Comparison of ENCODE assay signal across 8 cellular contexts in the genomic region with DNA sequence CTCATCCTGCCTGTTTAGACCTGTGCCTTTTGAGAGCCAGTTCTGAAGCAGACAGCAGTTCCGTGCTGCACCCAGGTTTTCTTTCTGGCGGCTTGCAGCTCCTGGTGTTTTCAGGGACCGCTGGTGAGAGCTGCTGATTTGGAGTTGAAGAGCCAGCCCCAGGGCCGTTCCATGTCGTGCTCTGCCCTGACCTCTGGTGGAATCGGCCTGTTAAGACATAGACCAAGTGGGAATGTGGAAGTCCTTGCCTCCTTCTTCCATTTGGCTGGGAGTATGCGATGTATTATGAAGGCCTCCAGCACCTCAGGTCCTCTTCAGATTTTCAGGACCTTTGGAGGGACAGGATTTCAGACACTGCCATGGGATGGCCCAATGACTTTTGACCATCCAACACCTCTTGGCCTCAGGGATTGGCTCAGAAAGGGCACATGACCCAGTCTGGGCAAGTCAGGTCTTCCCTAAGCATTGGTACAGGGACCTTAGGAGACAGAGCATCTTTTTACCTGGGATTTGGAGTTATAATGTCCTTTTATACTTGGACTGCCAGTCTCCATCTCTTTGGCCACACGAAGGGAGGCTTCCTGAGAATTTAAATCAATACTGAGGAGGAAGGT.
DNase-seq lines count a peak whose midpoint lies in the region; ATAC-seq, FAIRE-seq and TF ChIP-seq lines count a peak whose summit lies in the region.

No MANE protein-coding gene starts in this region.

- H3K4me1 Mint-ChIP-seq in CD4-positive, CD25-positive, alpha-beta regulatory T cell: peaks cover 11 to 22% (median 14%) of the 10 kb centered on the region in 4 donors

- peak overlapping the region; percentile 69 for H3K4me3 ChIP-seq in CD4-positive, CD25-positive, alpha-beta regulatory T cell (ENCODE audit: low read depth, low read length)

- H3K4me3 Mint-ChIP-seq in CD4-positive, CD25-positive, alpha-beta regulatory T cell: peak overlapping the region in 2 of 4 donors; percentile 64 to 70

- no peaks in the 10 kb centered on the region for H3K9me3 Mint-ChIP-seq in CD4-positive, CD25-positive, alpha-beta regulatory T cell

- peak; percentile 57 to 59 for ATAC-seq in CD4-positive, CD25-positive, alpha-beta regulatory T cell (ENCODE audit: low read depth in 2 of 2)
- peak; percentile 80 for ATAC-seq in GM19395 (IDR thresholded peaks at IDR 0.05; ENCODE audit: unreplicated experiment)
- ATAC-seq in omental fat pad (ENCODE audit: low FRiP score): peak; percentile 94

- peak; percentile 9 to 60 (median 32) for DNase-seq in CD4-positive, CD25-positive, alpha-beta regulatory T cell
- peak; percentile 82 for DNase-seq in HPDE6-E6E7 (ENCODE audit: extremely low spot score)
- DNase-seq in RKO (ENCODE audit: low spot score): peak; percentile 63
- peak; percentile 78 for DNase-seq in activated effector memory CD4-positive, alpha-beta T cell treated with anti-CD3 and anti-CD28 coated beads, Interleukin-2, amount 50 U/mL, for 16 hours
- DNase-seq in foreskin melanocyte: peak; percentile 61
- peak; percentile 43 for DNase-seq in omental fat pad (ENCODE audit: low spot score)
- peak; percentile 79 for DNase-seq in urothelium cell line (ENCODE audit: low spot score)

- H3K27me3 Mint-ChIP-seq in CD4-positive, CD25-positive, alpha-beta regulatory T cell: peaks cover 26% of the 10 kb centered on the region

- peak; percentile 63 for FAIRE-seq in urothelium cell line (lab: Jason Lieb, UNC)

- no peaks in the 10 kb centered on the region for H3K36me3 Mint-ChIP-seq in CD4-positive, CD25-positive, alpha-beta regulatory T cell

- peak in 1 of 3 donors; percentile 11 for TF ChIP-seq CTCF in omental fat pad (IDR thresholded peaks at IDR 0.05)

- H3K27ac ChIP-seq in CD4-positive, CD25-positive, alpha-beta regulatory T cell (ENCODE audit: insufficient read depth, low read length, poor library complexity, severe bottlenecking): no peak overlapping the region

- peaks cover 8% of the 10 kb centered on the region for H3K27me3 ChIP-seq in CD4-positive, CD25-positive, alpha-beta regulatory T cell (ENCODE audit: control insufficient read depth, insufficient read depth, low read length)

- H3K36me3 ChIP-seq in CD4-positive, CD25-positive, alpha-beta regulatory T cell (ENCODE audit: control insufficient read depth, insufficient read depth, low read length): no peaks in the 10 kb centered on the region

- peaks cover 16% of the 10 kb centered on the region for H3K4me1 ChIP-seq in CD4-positive, CD25-positive, alpha-beta regulatory T cell (ENCODE audit: control insufficient read depth, insufficient read depth, low read length, poor library complexity, severe bottlenecking)

- H3K9me3 ChIP-seq in CD4-positive, CD25-positive, alpha-beta regulatory T cell (ENCODE audit: control insufficient read depth in 2 of 2, low read length in 2 of 2): no peaks in the 10 kb centered on the region

- H3K27ac Mint-ChIP-seq in CD4-positive, CD25-positive, alpha-beta regulatory T cell: peak overlapping the region in 1 of 3 donors; percentile 42

Comparison
In these comparisons a context has a peak if more than half of its experiments do, and no peak if none do; other contexts are left out.
1. DNase-seq: peak in every context shown above with its lines; median percentile 82 in HPDE6-E6E7; 79 in urothelium cell line; 78 in activated effector memory CD4-positive, alpha-beta T cell treated with anti-CD3 and anti-CD28 coated beads, Interleukin-2, amount 50 U/mL, for 16 hours; 63 in RKO; 61 in foreskin melanocyte; 43 in omental fat pad; 32 in CD4-positive, CD25-positive, alpha-beta regulatory T cell.